27 cellular contexts compared by ENCODE assay signal in the genomic region with DNA sequence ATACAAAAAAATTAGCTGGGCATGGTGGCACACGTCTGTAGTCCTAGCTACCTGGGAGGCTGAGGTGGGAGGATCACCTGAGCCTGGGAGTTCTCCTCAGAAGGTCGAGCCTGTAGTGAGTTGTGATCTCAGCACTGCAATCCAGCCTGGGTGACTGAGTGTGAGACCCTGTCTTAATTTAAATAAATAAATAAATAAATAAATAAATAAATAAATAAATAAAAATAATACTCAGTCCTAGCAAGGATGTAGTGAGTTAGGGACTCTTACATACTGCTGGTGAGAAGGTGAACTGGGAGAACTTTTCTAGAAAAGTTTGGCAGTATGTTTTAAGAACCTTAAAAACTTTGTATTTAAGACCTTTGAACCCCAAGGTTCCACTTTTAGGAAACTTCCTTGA.
"Had no signal": no experiment of that assay in that cellular context is flagged by ENCODE, and none has a peak within 500 bp of the region (broad histone marks: within the 10 kb centered on the region; RNA-seq: fewer than 3 reads in every experiment).

No MANE protein-coding gene starts in this region.

- FAIRE-seq: urothelium cell line had no signal

- H3K27me3 ChIP-seq: testis, thyroid gland, tibial artery, tibial nerve, transverse colon, upper lobe of left lung, upper lobe of right lung, uterus, vagina had no signal

- ATAC-seq: stimulated activated effector memory CD8-positive, alpha-beta T cell treated with anti-CD3 and anti-CD28 coated beads, Interleukin-12 subunit alpha, Interleukin-12 subunit beta, amount 100 ng/mL, for 72 hours; stimulated activated memory B cell treated with anti-CD40 and anti-IgM and Interleukin-4, amounts not matched to agents 10 μg/mL and 1 μg/mL and 100 μg/mL, for 72 hours; stimulated activated naive B cell treated with anti-CD40 and anti-IgM and Interleukin-4, amounts not matched to agents 10 μg/mL and 1 μg/mL and 100 μg/mL, for 72 hours; stimulated activated naive CD8-positive, alpha-beta T cell treated with anti-CD3 and anti-CD28 coated beads, Interleukin-15, amount 100 ng/mL, for 72 hours; stimulated activated naive CD8-positive, alpha-beta T cell treated with anti-CD3 and anti-CD28 coated beads, Interleukin-15, Interleukin-2, amounts not matched to agents 100 U/mL and 50 U/mL, for 24 hours; upper lobe of right lung had no signal

- DNase-seq: stimulated activated CD4-positive, alpha-beta T cell treated with anti-CD3 and anti-CD28 coated beads, Interleukin-2, amount 100 ng/mL, for 48 hours; stimulated activated CD4-positive, alpha-beta T cell treated with anti-CD3 and anti-CD28 coated beads, Interleukin-4, amount 100 ng/mL, for 1 hour; stimulated activated CD4-positive, alpha-beta T cell treated with anti-CD3 and anti-CD28 coated beads, Interleukin-4, amount 100 ng/mL, for 24 hours; stimulated activated CD4-positive, alpha-beta T cell treated with anti-CD3 and anti-CD28 coated beads, Interleukin-4, amount 100 ng/mL, for 4 hours; stimulated activated CD8-positive, alpha-beta memory T cell treated with anti-CD3 and anti-CD28 coated beads, Interleukin-4, amount 100 ng/mL, for 48 hours; stimulated activated naive B cell treated with anti-CD40 and anti-IgM and Interleukin-4, amounts not matched to agents 10 μg/mL and 1 μg/mL and 100 μg/mL, for 72 hours; stimulated activated naive CD4-positive, alpha-beta T cell; stimulated activated naive CD4-positive, alpha-beta T cell treated with Interleukin-2 at 50 U/mL for 16 hours; stimulated activated naive CD8-positive, alpha-beta T cell treated with anti-CD3 and anti-CD28 coated beads, Interleukin-15, amount 100 ng/mL, for 72 hours; stimulated activated naive CD8-positive, alpha-beta T cell treated with anti-CD3 and anti-CD28 coated beads, Interleukin-15, Interleukin-2, amounts not matched to agents 100 U/mL and 50 U/mL, for 24 hours; stomach; substantia nigra; testis; thyroid gland; tibial artery; transverse colon; trophoblast cell; upper lobe of left lung; upper lobe of right lung; uterus had no signal

- H3K27ac ChIP-seq: stomach, suprapubic skin, testis, thoracic aorta, thyroid gland, tibial artery, tibial nerve, transverse colon, upper lobe of left lung, upper lobe of right lung, uterus, vagina had no signal

- H3K4me1 ChIP-seq: stomach, suprapubic skin, testis, thyroid gland, tibial artery, tibial nerve, transverse colon, upper lobe of left lung, upper lobe of right lung, uterus, vagina had no signal

- H3K9me3 ChIP-seq: stomach, suprapubic skin, testis, thoracic aorta, thyroid gland, tibial artery, tibial nerve, transverse colon, upper lobe of left lung, upper lobe of right lung, uterus, vagina had no signal

- H3K36me3 ChIP-seq: stomach, suprapubic skin, thoracic aorta, thyroid gland, tibial artery, tibial nerve, transverse colon, upper lobe of left lung, upper lobe of right lung, uterus, vagina had no signal

- H3K4me3 ChIP-seq: stomach, suprapubic skin, testis, thoracic aorta, thyroid gland, tibial artery, tibial nerve, transverse colon, upper lobe of left lung, upper lobe of right lung, uterus, vagina had no signal
